18 cellular contexts compared by ENCODE assay signal in the genomic region with DNA sequence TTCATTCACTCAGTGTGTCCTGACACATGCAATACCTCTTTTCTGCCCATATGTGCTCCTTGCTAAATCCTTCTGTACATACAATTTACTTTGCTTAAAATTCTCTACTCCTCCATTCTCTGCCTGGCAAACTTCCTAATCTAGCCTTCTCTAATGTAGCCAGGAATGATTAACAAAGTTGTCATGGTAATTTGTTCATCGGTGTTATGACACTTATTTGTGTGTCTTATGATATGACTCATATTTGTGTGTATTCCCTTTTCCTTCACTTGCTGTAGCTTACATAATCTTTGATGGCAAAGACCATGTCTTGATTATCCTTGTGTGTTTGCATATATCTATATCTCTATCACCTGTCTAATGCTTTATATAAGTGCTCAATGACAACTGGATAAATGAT.
"Had no signal": no experiment of that assay in that cellular context is flagged by ENCODE, and none has a peak within 500 bp of the region (broad histone marks: within the 10 kb centered on the region; RNA-seq: fewer than 3 reads in every experiment).

No MANE protein-coding gene starts in this region.

- H3K4me1 ChIP-seq: left lung, sigmoid colon, stomach, testis, upper lobe of left lung had no signal

- H3K4me2 ChIP-seq: hepatocyte had no signal

- ATAC-seq: activated CD4-positive, alpha-beta T cell treated with anti-CD3 and anti-CD28 coated beads for 36 hours; activated T-cell treated with anti-CD3 and anti-CD28 coated beads, Interleukin-2, amount 50 U/mL, for 4 hours; body of pancreas; left lung had no signal

- DNase-seq: activated CD4-positive, alpha-beta memory T cell treated with anti-CD3 and anti-CD28 coated beads, Interleukin-2, amount 10 ng/mL, durations not matched to agents 7 days and 5 days; activated CD4-positive, alpha-beta T cell treated with anti-CD3 and anti-CD28 coated beads for 36 hours; activated effector memory CD4-positive, alpha-beta T cell treated with Interleukin-2 at 50 U/mL for 16 hours; activated naive CD4-positive, alpha-beta T cell treated with anti-CD3 and anti-CD28 coated beads, Interleukin-2, amount 50 U/mL, for 16 hours; activated T-cell treated with anti-CD3 and anti-CD28 coated beads, Interleukin-2, amount 50 U/mL, for 4 hours; body of pancreas; effector CD8-positive, alpha-beta T cell; left lung; naive B cell; ovary; sigmoid colon; stimulated activated CD4-positive, alpha-beta T cell treated with anti-CD3 and anti-CD28 coated beads, Interleukin-12 subunit alpha, Interleukin-12 subunit beta, amount 100 ng/mL, for 4 hours; stimulated activated CD4-positive, alpha-beta T cell treated with anti-CD3 and anti-CD28 coated beads, Interleukin-2, amount 100 ng/mL, for 24 hours; stomach; testis; upper lobe of left lung had no signal

- H3K36me3 Mint-ChIP-seq: naive B cell had no signal

- H3K27me3 Mint-ChIP-seq: naive B cell had no signal

- H3K9me3 ChIP-seq: body of pancreas, left lung, ovary, stomach, testis, upper lobe of left lung had no signal

- H3K27me3 ChIP-seq: body of pancreas, hepatocyte, left lung, ovary, sigmoid colon, stomach, testis, upper lobe of left lung had no signal

- H3K27ac ChIP-seq: body of pancreas, hepatocyte, left lung, ovary, sigmoid colon, stomach, testis, upper lobe of left lung had no signal

- H3K9me3 Mint-ChIP-seq: activated CD4-positive, alpha-beta memory T cell treated with anti-CD3 and anti-CD28 coated beads, Interleukin-2, amount 10 ng/mL, durations not matched to agents 7 days and 5 days; activated T-cell treated with anti-CD3 and anti-CD28 coated beads, Interleukin-2, amount 50 U/mL, for 4 hours had no signal

- H3K79me2 ChIP-seq: hepatocyte had no signal

- H3K4me1 Mint-ChIP-seq: activated CD4-positive, alpha-beta memory T cell treated with anti-CD3 and anti-CD28 coated beads, Interleukin-2, amount 10 ng/mL, durations not matched to agents 7 days and 5 days; activated CD4-positive, alpha-beta T cell treated with anti-CD3 and anti-CD28 coated beads for 36 hours; naive B cell had no signal

- H3K27ac Mint-ChIP-seq: activated CD4-positive, alpha-beta memory T cell treated with anti-CD3 and anti-CD28 coated beads, Interleukin-2, amount 10 ng/mL, durations not matched to agents 7 days and 5 days; activated CD4-positive, alpha-beta T cell treated with anti-CD3 and anti-CD28 coated beads for 36 hours; naive B cell had no signal

- H3K4me3 ChIP-seq: body of pancreas, hepatocyte, left lung, ovary, sigmoid colon, stomach, testis, upper lobe of left lung had no signal

- H3K36me3 ChIP-seq: left lung, ovary, sigmoid colon, stomach, upper lobe of left lung had no signal

- H3K4me3 Mint-ChIP-seq: activated CD4-positive, alpha-beta memory T cell treated with anti-CD3 and anti-CD28 coated beads, Interleukin-2, amount 10 ng/mL, durations not matched to agents 7 days and 5 days; activated CD4-positive, alpha-beta T cell treated with anti-CD3 and anti-CD28 coated beads for 36 hours; activated T-cell treated with anti-CD3 and anti-CD28 coated beads, Interleukin-2, amount 50 U/mL, for 4 hours; naive B cell had no signal

- H2AFZ ChIP-seq: hepatocyte had no signal

- FAIRE-seq: keratinocyte had no signal
